ENCODE assay signal across 23 cellular contexts in genomic region chr2:28034696-28035095, GRCh38.
DNase-seq lines count a peak whose midpoint lies in the region; ATAC-seq and TF ChIP-seq lines count a peak whose summit lies in the region.
"Had no signal": no experiment of that assay in that cellular context is flagged by ENCODE, and none has a peak within 500 bp of the region (broad histone marks: within the 10 kb centered on the region; RNA-seq: fewer than 3 reads in every experiment).

No MANE protein-coding gene starts in this region.

- no peak for ATAC-seq in activated CD4-positive, alpha-beta T cell treated with anti-CD3 and anti-CD28 coated beads for 36 hours
- ATAC-seq: A549, GM12878 had no signal

- H3K4me3 ChIP-seq in SJCRH30: no peak overlapping the region
- H3K4me3 ChIP-seq in CD4-positive, alpha-beta memory T cell (ENCODE audit: low read length in 2 of 2): no peak overlapping the region
- H3K4me3 ChIP-seq: A549; BLaER1 treated with 17β-estradiol and CSF1 and Interleukin-3, amounts not matched to agents 10 nM and 100 nM; GM12878 had no signal

- H3K9me3 Mint-ChIP-seq in activated CD4-positive, alpha-beta T cell treated with anti-CD3 and anti-CD28 coated beads for 36 hours (ENCODE audit: low read depth): no peaks in the 10 kb centered on the region
- H3K9me3 Mint-ChIP-seq in endothelial cell (ENCODE audit: unreplicated experiment): no peaks in the 10 kb centered on the region
- H3K9me3 Mint-ChIP-seq in CD4-positive, alpha-beta memory T cell: no peaks in the 10 kb centered on the region
- H3K9me3 Mint-ChIP-seq in HFFc6: no peaks in the 10 kb centered on the region
- H3K9me3 Mint-ChIP-seq: CD4-positive, alpha-beta T cell; CD8-positive, alpha-beta memory T cell had no signal

- peaks cover 26% of the 10 kb centered on the region for H3K4me1 ChIP-seq in SJCRH30
- H3K4me1 ChIP-seq in CD4-positive, alpha-beta memory T cell (ENCODE audit: insufficient read depth, low read length): no peaks in the 10 kb centered on the region
- H3K4me1 ChIP-seq: BE2C had no signal

- no peak for DNase-seq in activated CD4-positive, alpha-beta T cell treated with anti-CD3 and anti-CD28 coated beads for 36 hours
- DNase-seq in activated CD4-positive, alpha-beta T cell treated with anti-CD3 and anti-CD28 coated beads, Interleukin-2, amount 50 U/mL, for 4 hours: no peak
- DNase-seq in SJCRH30 (peak in 1 of 2 experiments; percentile 21), endothelial cell (ENCODE audit: low spot score) (no peak), AG20443 (ENCODE audit: low spot score) (no peak), HFFc6 (no peak)
- no peak for DNase-seq in CD4-positive, alpha-beta memory T cell
- DNase-seq: BE2C; CD4-positive, alpha-beta T cell; CD8-positive, alpha-beta memory T cell; COR-L47; DMS 273 treated with DMSO at 0.1 percent for 48 hours; DMS153; DMS53; DMS79; DND-41; EL; GDM1 had no signal

- peak overlapping the region; percentile 69 for H3K27ac ChIP-seq in SJCRH30
- no peak overlapping the region for H3K27ac ChIP-seq in CD4-positive, alpha-beta memory T cell (ENCODE audit: low read depth, low read length)
- H3K27ac ChIP-seq: 22Rv1; A549; BLaER1 treated with 17β-estradiol and CSF1 and Interleukin-3, amounts not matched to agents 10 nM and 100 nM; C4-2B had no signal

- TF ChIP-seq CTCF in endothelial cell (IDR thresholded peaks at IDR 0.05; ENCODE audit: unreplicated experiment) (no peak), HFFc6 (IDR thresholded peaks at IDR 0.05) (no peak)

- peak overlapping the region; percentile 20 for H3K27ac Mint-ChIP-seq in activated CD4-positive, alpha-beta T cell treated with anti-CD3 and anti-CD28 coated beads for 36 hours
- peak overlapping the region; percentile 21 for H3K27ac Mint-ChIP-seq in endothelial cell (ENCODE audit: unreplicated experiment)
- no peak overlapping the region for H3K27ac Mint-ChIP-seq in CD4-positive, alpha-beta memory T cell
- H3K27ac Mint-ChIP-seq in HFFc6: no peak overlapping the region
- H3K27ac Mint-ChIP-seq: CD4-positive, alpha-beta T cell had no signal

- H3K36me3 Mint-ChIP-seq in activated CD4-positive, alpha-beta T cell treated with anti-CD3 and anti-CD28 coated beads for 36 hours (ENCODE audit: low read depth): peaks cover 5% of the 10 kb centered on the region
- H3K36me3 Mint-ChIP-seq in endothelial cell (ENCODE audit: low read depth, unreplicated experiment): no peaks in the 10 kb centered on the region
- peaks cover 0 to 8% of the 10 kb centered on the region in 2 donors for H3K36me3 Mint-ChIP-seq in CD4-positive, alpha-beta memory T cell
- H3K36me3 Mint-ChIP-seq in HFFc6 (ENCODE audit: low read depth): peaks cover 5% of the 10 kb centered on the region; the same call in 1 of the 2 replicates

- H3K4me3 Mint-ChIP-seq in activated CD4-positive, alpha-beta T cell treated with anti-CD3 and anti-CD28 coated beads for 36 hours: no peak overlapping the region
- H3K4me3 Mint-ChIP-seq in endothelial cell (ENCODE audit: unreplicated experiment) (no peak overlapping the region), HFFc6 (no peak overlapping the region)
- no peak overlapping the region for H3K4me3 Mint-ChIP-seq in CD4-positive, alpha-beta memory T cell
- H3K4me3 Mint-ChIP-seq: CD4-positive, alpha-beta T cell; CD8-positive, alpha-beta memory T cell had no signal

- peaks cover 39% of the 10 kb centered on the region for H3K4me1 Mint-ChIP-seq in activated CD4-positive, alpha-beta T cell treated with anti-CD3 and anti-CD28 coated beads for 36 hours
- peaks cover 42% of the 10 kb centered on the region for H3K4me1 Mint-ChIP-seq in endothelial cell (ENCODE audit: unreplicated experiment)
- peaks cover 0 to 11% (median 7%) of the 10 kb centered on the region in 4 donors for H3K4me1 Mint-ChIP-seq in CD4-positive, alpha-beta memory T cell
- H3K4me1 Mint-ChIP-seq in HFFc6 (ENCODE audit: low read depth): peaks cover 11% of the 10 kb centered on the region

- H3K36me3 ChIP-seq in SJCRH30: no peaks in the 10 kb centered on the region
- no peaks in the 10 kb centered on the region for H3K36me3 ChIP-seq in CD4-positive, alpha-beta memory T cell (ENCODE audit: insufficient read depth, low read length)
- H3K36me3 ChIP-seq: BE2C had no signal

- POLR2A ChIA-PET in activated CD4-positive, alpha-beta T cell treated with anti-CD3 and anti-CD28 coated beads for 36 hours (lab: Charles Lee): no interaction called here
- POLR2A ChIA-PET in CD4-positive, alpha-beta memory T cell (lab: Charles Lee; ENCODE audit: partially characterized antibody): no interaction called here

- H3K9me3 ChIP-seq in SJCRH30 (replicated peaks): no peaks in the 10 kb centered on the region
- H3K9me3 ChIP-seq in CD4-positive, alpha-beta memory T cell (ENCODE audit: control insufficient read depth in 1 of 2, low read length in 2 of 2): no peaks in the 10 kb centered on the region
- H3K9me3 ChIP-seq: A549; BE2C; BLaER1 treated with 17β-estradiol and CSF1 and Interleukin-3, amounts not matched to agents 10 nM and 100 nM had no signal

- intact Hi-C loops in activated CD4-positive, alpha-beta T cell treated with anti-CD3 and anti-CD28 coated beads for 36 hours (cut with DNase I, micrococcal nuclease): no loop called here
- intact Hi-C loops in CD4-positive, alpha-beta memory T cell (cut with micrococcal nuclease): no loop called here

- no peaks in the 10 kb centered on the region for H3K27me3 Mint-ChIP-seq in activated CD4-positive, alpha-beta T cell treated with anti-CD3 and anti-CD28 coated beads for 36 hours
- H3K27me3 Mint-ChIP-seq in endothelial cell (ENCODE audit: unreplicated experiment): no peaks in the 10 kb centered on the region
- H3K27me3 Mint-ChIP-seq in CD4-positive, alpha-beta memory T cell: no peaks in the 10 kb centered on the region
- H3K27me3 Mint-ChIP-seq in HFFc6 (ENCODE audit: insufficient read depth): no peaks in the 10 kb centered on the region
- H3K27me3 Mint-ChIP-seq: CD4-positive, alpha-beta T cell; CD8-positive, alpha-beta memory T cell had no signal

- H3K27me3 ChIP-seq in SJCRH30: no peaks in the 10 kb centered on the region
- H3K27me3 ChIP-seq in CD4-positive, alpha-beta memory T cell (ENCODE audit: insufficient read depth, low read length): no peaks in the 10 kb centered on the region
- H3K27me3 ChIP-seq: BE2C; BLaER1 treated with 17β-estradiol and CSF1 and Interleukin-3, amounts not matched to agents 10 nM and 100 nM had no signal

- CTCF ChIA-PET in activated CD4-positive, alpha-beta T cell treated with anti-CD3 and anti-CD28 coated beads for 36 hours (lab: Charles Lee): interaction anchor here (1.0 kb wide), 1 partner anchor 136 kb away, joined by 5 read pairs; no protein-coding TSS in a partner anchor
- CTCF ChIA-PET in CD4-positive, alpha-beta memory T cell (lab: Charles Lee; ENCODE audit: partially characterized antibody): no interaction called here

Comparison
In these comparisons a context has a peak if more than half of its experiments do, and no peak if none do; other contexts are left out.
1. H3K27ac Mint-ChIP-seq: peak in activated CD4-positive, alpha-beta T cell treated with anti-CD3 and anti-CD28 coated beads for 36 hours (single experiment) and endothelial cell (single experiment); none in CD4-positive, alpha-beta memory T cell (0 of 7) and HFFc6 (single experiment).